15 cellular contexts compared by ENCODE assay signal in the genomic region with DNA sequence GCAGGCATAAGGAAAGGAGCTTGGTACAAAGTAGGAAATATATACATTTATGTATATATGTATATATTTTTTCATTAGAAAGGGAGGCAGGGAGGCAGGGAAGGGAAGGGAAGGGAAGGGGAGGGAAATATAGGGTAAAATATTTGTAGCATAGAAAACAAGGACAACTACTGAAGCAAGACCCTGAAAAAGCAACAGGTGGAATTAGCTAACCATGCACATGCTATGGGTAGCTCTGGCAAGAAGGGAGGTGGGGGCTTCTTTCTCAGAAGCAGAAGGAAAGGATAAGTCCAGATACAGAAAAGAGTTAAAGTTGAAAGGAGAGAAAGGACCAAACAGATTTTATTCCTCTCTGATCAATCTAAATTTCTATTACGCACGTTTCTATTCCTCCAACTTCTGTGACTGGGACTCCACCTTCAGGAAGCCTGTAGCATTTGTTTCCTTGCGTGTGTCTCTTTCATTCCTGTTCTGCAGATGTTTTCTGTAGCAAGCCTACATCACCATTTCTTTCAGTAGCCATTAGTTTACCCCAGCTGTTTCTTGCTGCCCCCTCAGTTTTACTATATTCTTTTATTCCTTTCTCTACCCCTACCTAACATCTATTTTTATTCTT.
DNase-seq lines count a peak whose midpoint lies in the region; ATAC-seq, FAIRE-seq and TF ChIP-seq lines count a peak whose summit lies in the region.
"Had no signal": no experiment of that assay in that cellular context is flagged by ENCODE, and none has a peak within 500 bp of the region (broad histone marks: within the 10 kb centered on the region; RNA-seq: fewer than 3 reads in every experiment).

No MANE protein-coding gene starts in this region.

- no peak for DNase-seq in BE2C
- DNase-seq in HT1080 (ENCODE audit: low read depth), result peak; percentile 23
- DNase-seq in SW480 (ENCODE audit: low spot score), result peak; percentile 9
- DNase-seq in activated CD4-positive, CD25-positive, alpha-beta regulatory T cell (lab: John Stamatoyannopoulos, UW), result no peak
- no peak for DNase-seq in NCI-H2029 treated with DMSO at 0.1 percent for 48 hours (lab: John Stamatoyannopoulos, UW)
- DNase-seq in stimulated activated CD4-positive, alpha-beta T cell treated with anti-CD3 and anti-CD28 coated beads, Interleukin-15, amount 100 ng/mL, for 24 hours, result no peak
- DNase-seq: activated naive CD4-positive, alpha-beta T cell treated with anti-CD3 and anti-CD28 coated beads for 36 hours; CD8-positive, alpha-beta T cell; left ventricle myocardium superior; stimulated activated CD4-positive, alpha-beta T cell treated with anti-CD3 and anti-CD28 coated beads, Interleukin-4, amount 100 ng/mL, for 1 hour; stimulated activated naive CD8-positive, alpha-beta T cell treated with anti-CD3 and anti-CD28 coated beads, Interleukin-15, Interleukin-2, amounts not matched to agents 100 U/mL and 50 U/mL, for 24 hours had no signal

- peak; percentile 60 for FAIRE-seq in islet of Langerhans (lab: Jason Lieb, UNC)
- FAIRE-seq: colon had no signal

- H3K4me3 ChIP-seq in BE2C (ENCODE audit: low read depth, low read length), result no peak overlapping the region
- H3K4me3 ChIP-seq: prostate gland had no signal

- no peaks in the 10 kb centered on the region for H3K27me3 ChIP-seq in BE2C

- ATAC-seq in HG03135 (IDR thresholded peaks at IDR 0.05; ENCODE audit: unreplicated experiment), result no peak
- ATAC-seq: CD8-positive, alpha-beta T cell; left ventricle myocardium superior; stimulated activated naive CD8-positive, alpha-beta T cell treated with anti-CD3 and anti-CD28 coated beads, Interleukin-15, Interleukin-2, amounts not matched to agents 100 U/mL and 50 U/mL, for 24 hours had no signal

- H3K36me3 ChIP-seq in BE2C, result no peaks in the 10 kb centered on the region
- H3K36me3 ChIP-seq: prostate gland had no signal

- H3K9me3 ChIP-seq in BE2C, result no peaks in the 10 kb centered on the region
- H3K9me3 ChIP-seq: prostate gland had no signal

- TF ChIP-seq CTCF in BE2C (IDR thresholded peaks at IDR 0.05; ENCODE audit: low read depth, low read length), result peak; percentile 19; the same call in 1 of the 2 replicates

- H3K4me1 ChIP-seq in BE2C, result no peaks in the 10 kb centered on the region
- H3K4me1 ChIP-seq: prostate gland had no signal

Comparison
In these comparisons a context has a peak if more than half of its experiments do, and no peak if none do; other contexts are left out.
1. DNase-seq: peak in HT1080 (single experiment) and SW480 (single experiment); none in BE2C (single experiment), activated CD4-positive, CD25-positive, alpha-beta regulatory T cell (0 of 4), NCI-H2029 treated with DMSO at 0.1 percent for 48 hours (single experiment) and stimulated activated CD4-positive, alpha-beta T cell treated with anti-CD3 and anti-CD28 coated beads, Interleukin-15, amount 100 ng/mL, for 24 hours (single experiment).